In the genomic region with DNA sequence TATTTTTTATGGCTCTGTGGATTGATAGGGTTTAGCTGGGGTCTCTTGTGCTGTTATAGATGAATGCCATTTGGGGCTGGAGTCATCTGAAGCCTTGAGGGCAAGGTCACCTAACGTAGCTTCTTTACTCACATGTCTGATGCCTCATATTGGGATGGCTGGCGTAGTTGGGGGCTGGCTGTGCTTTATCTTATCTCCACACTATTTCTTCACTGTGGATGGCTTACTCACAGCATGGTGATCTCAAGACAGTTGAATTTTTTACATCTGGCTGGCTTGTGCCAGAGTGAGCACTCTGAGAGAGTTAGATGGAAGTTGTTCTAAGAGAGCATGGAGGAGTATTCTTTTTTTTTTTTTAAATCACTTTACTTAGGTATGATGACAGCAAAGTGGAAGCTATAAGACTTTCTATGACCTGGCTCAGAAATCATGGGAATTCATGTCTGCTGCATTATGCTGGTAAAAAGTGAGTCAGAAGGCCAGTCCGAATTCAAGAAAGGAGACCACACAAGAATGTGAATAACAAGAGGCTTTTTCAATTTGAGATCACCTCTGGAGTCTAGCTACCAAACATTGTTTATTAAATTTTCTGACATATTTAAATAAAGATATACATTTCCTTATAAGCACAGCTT, we compare ENCODE assay signal across 24 cellular contexts.
"Had no signal": no experiment of that assay in that cellular context is flagged by ENCODE, and none has a peak within 500 bp of the region (broad histone marks: within the 10 kb centered on the region; RNA-seq: fewer than 3 reads in every experiment).

No MANE protein-coding gene starts in this region.

- H3K4me1 ChIP-seq: esophagus squamous epithelium, lower lobe of right lung, psoas muscle, sigmoid colon, stomach, thyroid gland had no signal

- ATAC-seq: left colon; left ventricle myocardium superior; lower lobe of right lung; natural killer cell; psoas muscle; right cardiac atrium; stimulated activated effector memory CD8-positive, alpha-beta T cell treated with anti-CD3 and anti-CD28 coated beads, Interleukin-12 subunit alpha, Interleukin-12 subunit beta, amount 100 ng/mL, for 72 hours had no signal

- H3K36me3 ChIP-seq: esophagus squamous epithelium, lower lobe of right lung, ovary, sigmoid colon, stomach, thyroid gland had no signal

- H3K36me3 Mint-ChIP-seq: natural killer cell; stimulated activated effector memory CD8-positive, alpha-beta T cell treated with anti-CD3 and anti-CD28 coated beads, Interleukin-12 subunit alpha, Interleukin-12 subunit beta, amount 100 ng/mL, for 72 hours; type B pancreatic cell had no signal

- H3K9me3 ChIP-seq: esophagus squamous epithelium, lower lobe of right lung, ovary, psoas muscle, sigmoid colon, stomach, thyroid gland had no signal

- H3K27me3 ChIP-seq: esophagus squamous epithelium, ovary, sigmoid colon, stomach, thyroid gland had no signal

- H3K27me3 Mint-ChIP-seq: type B pancreatic cell had no signal

- DNase-seq: effector memory CD4-positive, alpha-beta T cell; erythroblast; esophagus squamous epithelium; head of caudate nucleus; kidney glomerular epithelial cell; left colon; left ventricle myocardium superior; lower lobe of right lung; natural killer cell; occipital lobe; ovary; posterior cingulate gyrus; psoas muscle; right cardiac atrium; sigmoid colon; stimulated activated CD4-positive, alpha-beta T cell treated with anti-CD3 and anti-CD28 coated beads, Interleukin-2, amount 100 ng/mL, for 24 hours; stimulated activated CD4-positive, alpha-beta T cell treated with anti-CD3 and anti-CD28 coated beads, Interleukin-4, amount 100 ng/mL, for 24 hours; stimulated activated naive CD4-positive, alpha-beta T cell treated with Interleukin-2 at 50 U/mL for 16 hours; stomach; thyroid gland had no signal

- H3K4me1 Mint-ChIP-seq: natural killer cell; stimulated activated effector memory CD8-positive, alpha-beta T cell treated with anti-CD3 and anti-CD28 coated beads, Interleukin-12 subunit alpha, Interleukin-12 subunit beta, amount 100 ng/mL, for 72 hours had no signal

- FAIRE-seq: endothelial cell of umbilical vein, islet of Langerhans had no signal

- H3K4me3 ChIP-seq: esophagus squamous epithelium, lower lobe of right lung, ovary, psoas muscle, sigmoid colon, stomach, thyroid gland had no signal

- H3K9me3 Mint-ChIP-seq: type B pancreatic cell had no signal

- H3K27ac Mint-ChIP-seq: natural killer cell; stimulated activated effector memory CD8-positive, alpha-beta T cell treated with anti-CD3 and anti-CD28 coated beads, Interleukin-12 subunit alpha, Interleukin-12 subunit beta, amount 100 ng/mL, for 72 hours; type B pancreatic cell had no signal

- H3K4me3 Mint-ChIP-seq: natural killer cell; stimulated activated effector memory CD8-positive, alpha-beta T cell treated with anti-CD3 and anti-CD28 coated beads, Interleukin-12 subunit alpha, Interleukin-12 subunit beta, amount 100 ng/mL, for 72 hours; type B pancreatic cell had no signal

- H3K27ac ChIP-seq: esophagus squamous epithelium, lower lobe of right lung, ovary, psoas muscle, sigmoid colon, stomach, thyroid gland had no signal
